18 cellular contexts compared by ENCODE assay signal in genomic region chr9:132882616-132883015, GRCh38. TPM values are rescaled to one million over a fixed set of nuclear protein-coding genes. Genes with fewer than 3 reads are reported as not detected.
A peak's percentile ranks its signal among the peaks of the same experiment; 100 is the strongest.
DNase-seq lines count a peak whose midpoint lies in the region; ATAC-seq and TF ChIP-seq lines count a peak whose summit lies in the region.
"Had no signal": no experiment of that assay in that cellular context is flagged by ENCODE, and none has a peak within 500 bp of the region (broad histone marks: within the 10 kb centered on the region; RNA-seq: fewer than 3 reads in every experiment).

No MANE protein-coding gene starts in this region.

- no peak for DNase-seq in stimulated activated naive CD8-positive, alpha-beta T cell treated with anti-CD3 and anti-CD28 coated beads, Interleukin-15, amount 100 ng/mL, for 72 hours
- DNase-seq in neural crest cell (ENCODE audit: low read depth, low spot score) = no peak
- DNase-seq in activated gamma-delta T cell (lab: John Stamatoyannopoulos, UW) = no peak
- no peak for DNase-seq in cardiac septum (ENCODE audit: low spot score)
- no peak for DNase-seq in DMS114 treated with DMSO at 0.1 percent for 48 hours (lab: John Stamatoyannopoulos, UW; ENCODE audit: unreplicated experiment)
- DNase-seq: C1 segment of cervical spinal cord; CD8-positive, alpha-beta T cell; DMS153; NCI-H1417; NCI-H1694 treated with DMSO at 0.1 percent for 48 hours; NCI-H2081 treated with DMSO at 0.1 percent for 48 hours; NCI-H446; NCI-H526; SJCRH30 had no signal

- peak overlapping the region; percentile 40 for H3K27ac Mint-ChIP-seq in stimulated activated naive CD8-positive, alpha-beta T cell treated with anti-CD3 and anti-CD28 coated beads, Interleukin-15, Interleukin-2, amounts not matched to agents 100 ng/mL and 50 ng/mL, for 24 hours
- H3K27ac Mint-ChIP-seq in stimulated activated naive CD8-positive, alpha-beta T cell treated with anti-CD3 and anti-CD28 coated beads, Interleukin-15, amount 100 ng/mL, for 72 hours = no peak overlapping the region
- peak overlapping the region; percentile 81 for H3K27ac Mint-ChIP-seq in neural crest cell (ENCODE audit: unreplicated experiment)
- H3K27ac Mint-ChIP-seq: CD8-positive, alpha-beta T cell had no signal

- H3K27me3 Mint-ChIP-seq in stimulated activated naive CD8-positive, alpha-beta T cell treated with anti-CD3 and anti-CD28 coated beads, Interleukin-15, Interleukin-2, amounts not matched to agents 100 ng/mL and 50 ng/mL, for 24 hours = no peaks in the 10 kb centered on the region
- H3K27me3 Mint-ChIP-seq in stimulated activated naive CD8-positive, alpha-beta T cell treated with anti-CD3 and anti-CD28 coated beads, Interleukin-15, amount 100 ng/mL, for 72 hours = no peaks in the 10 kb centered on the region
- H3K27me3 Mint-ChIP-seq in neural crest cell (ENCODE audit: low read depth) = no peaks in the 10 kb centered on the region

- peak overlapping the region; percentile 51 for H3K27ac ChIP-seq in KOPT-K1 (ENCODE audit: low read depth, low read length, poor library complexity, severe bottlenecking)
- H3K27ac ChIP-seq: KMS-11, SJCRH30 had no signal

- no peak for TF ChIP-seq CTCF in neural crest cell (conservative IDR thresholded peaks at IDR 0.05)

- H3K4me3 Mint-ChIP-seq in stimulated activated naive CD8-positive, alpha-beta T cell treated with anti-CD3 and anti-CD28 coated beads, Interleukin-15, Interleukin-2, amounts not matched to agents 100 ng/mL and 50 ng/mL, for 24 hours = no peak overlapping the region
- H3K4me3 Mint-ChIP-seq in stimulated activated naive CD8-positive, alpha-beta T cell treated with anti-CD3 and anti-CD28 coated beads, Interleukin-15, amount 100 ng/mL, for 72 hours = no peak overlapping the region
- H3K4me3 Mint-ChIP-seq in neural crest cell = peak overlapping the region; percentile 38
- H3K4me3 Mint-ChIP-seq: CD8-positive, alpha-beta T cell had no signal

- H3K9me3 Mint-ChIP-seq in stimulated activated naive CD8-positive, alpha-beta T cell treated with anti-CD3 and anti-CD28 coated beads, Interleukin-15, Interleukin-2, amounts not matched to agents 100 ng/mL and 50 ng/mL, for 24 hours = no peaks in the 10 kb centered on the region
- H3K9me3 Mint-ChIP-seq in stimulated activated naive CD8-positive, alpha-beta T cell treated with anti-CD3 and anti-CD28 coated beads, Interleukin-15, amount 100 ng/mL, for 72 hours = no peaks in the 10 kb centered on the region
- H3K9me3 Mint-ChIP-seq in neural crest cell = no peaks in the 10 kb centered on the region
- H3K9me3 Mint-ChIP-seq: CD8-positive, alpha-beta T cell had no signal

- H3K4me1 Mint-ChIP-seq in stimulated activated naive CD8-positive, alpha-beta T cell treated with anti-CD3 and anti-CD28 coated beads, Interleukin-15, Interleukin-2, amounts not matched to agents 100 ng/mL and 50 ng/mL, for 24 hours (ENCODE audit: low read depth) = peaks cover 26% of the 10 kb centered on the region
- H3K4me1 Mint-ChIP-seq in stimulated activated naive CD8-positive, alpha-beta T cell treated with anti-CD3 and anti-CD28 coated beads, Interleukin-15, amount 100 ng/mL, for 72 hours = peaks cover 37% of the 10 kb centered on the region
- H3K4me1 Mint-ChIP-seq in neural crest cell = peaks cover 5% of the 10 kb centered on the region

- no peaks in the 10 kb centered on the region for H3K9me3 ChIP-seq in KOPT-K1 (ENCODE audit: insufficient read depth, low read length, poor library complexity, severe bottlenecking)
- H3K9me3 ChIP-seq: HAP-1, SJCRH30 had no signal

- 0 out of 2 replicates have a peak, but pooled peaks cover 5% of the 10 kb centered on the region for H3K36me3 ChIP-seq in KOPT-K1 (ENCODE audit: insufficient read depth, low read length)
- H3K36me3 ChIP-seq: HAP-1, SJCRH30 had no signal

- no peak for ATAC-seq in stimulated activated naive CD8-positive, alpha-beta T cell treated with anti-CD3 and anti-CD28 coated beads, Interleukin-15, amount 100 ng/mL, for 72 hours
- ATAC-seq: CD8-positive, alpha-beta T cell had no signal

- intact Hi-C loops in cardiac septum (cut with DNase I) = no loop called here

- no peaks in the 10 kb centered on the region for H3K36me3 Mint-ChIP-seq in stimulated activated naive CD8-positive, alpha-beta T cell treated with anti-CD3 and anti-CD28 coated beads, Interleukin-15, Interleukin-2, amounts not matched to agents 100 ng/mL and 50 ng/mL, for 24 hours (ENCODE audit: low read depth)
- H3K36me3 Mint-ChIP-seq in neural crest cell (ENCODE audit: low read depth) = no peaks in the 10 kb centered on the region
- H3K36me3 Mint-ChIP-seq: CD8-positive, alpha-beta T cell had no signal

RNA-seq across cellular contexts. Expression of gene SPACA9, which starts 3.9 kb away (rescaled TPM):
- total RNA-seq in neural crest cell (3.6 and 4.1 TPM in 2 replicates), cardiac septum (5.4 TPM)

RNA-seq across cellular contexts. Expression of gene AK8, which starts 4.5 kb away (rescaled TPM):
- total RNA-seq in neural crest cell = 0.96 and 1.3 TPM in 2 replicates
- total RNA-seq in cardiac septum = 0.13 TPM
- total RNA-seq: CD8-positive, alpha-beta T cell; SJCRH30 had no signal

Comparison
In these comparisons a context has a peak if more than half of its experiments do, and no peak if none do; other contexts are left out.
1. H3K27ac Mint-ChIP-seq: peak in stimulated activated naive CD8-positive, alpha-beta T cell treated with anti-CD3 and anti-CD28 coated beads, Interleukin-15, Interleukin-2, amounts not matched to agents 100 ng/mL and 50 ng/mL, for 24 hours (single experiment) and neural crest cell (single experiment); none in stimulated activated naive CD8-positive, alpha-beta T cell treated with anti-CD3 and anti-CD28 coated beads, Interleukin-15, amount 100 ng/mL, for 72 hours (0 of 2).